ENCODE assay signal across 8 cellular contexts in genomic region chr4:81913427-81913878, GRCh38.
DNase-seq lines count a peak whose midpoint lies in the region; ATAC-seq, FAIRE-seq and TF ChIP-seq lines count a peak whose summit lies in the region.

No MANE protein-coding gene starts in this region.

- no peak overlapping the region for H3K27ac ChIP-seq in kidney (ENCODE audit: low read depth in 2 of 2, low read length in 2 of 2)

- H3K36me3 ChIP-seq in kidney (ENCODE audit: control insufficient read depth in 1 of 2, insufficient read depth in 2 of 2, low read length in 2 of 2) = no peaks in the 10 kb centered on the region

- H3K27me3 Mint-ChIP-seq in T-helper 17 cell = peaks cover 19% of the 10 kb centered on the region

- no peaks in the 10 kb centered on the region for H3K9me3 ChIP-seq in T-helper 17 cell (ENCODE audit: control insufficient read depth, low read length, poor library complexity, severe bottlenecking)
- no peaks in the 10 kb centered on the region for H3K9me3 ChIP-seq in kidney (ENCODE audit: control insufficient read depth in 1 of 2, low read length in 2 of 2)

- H3K9ac ChIP-seq in kidney (ENCODE audit: low read length in 2 of 2) = no peak overlapping the region

- DNase-seq in Daoy (ENCODE audit: low read depth) = peak; percentile 65
- peak; percentile 67 for DNase-seq in HT1080 (ENCODE audit: low read depth)
- peak in 2 of 3 donors; percentile 9 to 32 for DNase-seq in T-helper 17 cell
- DNase-seq in astrocyte of the hippocampus (ENCODE audit: low read depth, low spot score) = peak; percentile 50
- peak; percentile 76 for DNase-seq in kidney
- DNase-seq in stimulated activated CD8-positive, alpha-beta memory T cell treated with anti-CD3 and anti-CD28 coated beads, Interleukin-12 subunit alpha, Interleukin-12 subunit beta, amount 100 ng/mL, for 4 hours (ENCODE audit: low read depth) = peak; percentile 5
- DNase-seq in ureter (ENCODE audit: low spot score) = no peak

- ATAC-seq in GM21360 (IDR thresholded peaks at IDR 0.05; ENCODE audit: unreplicated experiment) (peak; percentile 63), T-helper 17 cell (peak; percentile 57)

- no peak overlapping the region for H3K4me3 Mint-ChIP-seq in T-helper 17 cell

- H3K36me3 Mint-ChIP-seq in T-helper 17 cell (ENCODE audit: low read depth) = peaks cover 2% of the 10 kb centered on the region

- no peaks in the 10 kb centered on the region for H3K4me1 ChIP-seq in kidney (ENCODE audit: control insufficient read depth in 1 of 2, insufficient read depth in 1 of 2, low read depth in 1 of 2, low read length in 2 of 2)

- no peak overlapping the region for H3K4me3 ChIP-seq in kidney (ENCODE audit: low read length in 2 of 2)

- H3K4me1 Mint-ChIP-seq in T-helper 17 cell = peaks cover 6% of the 10 kb centered on the region

- TF ChIP-seq CTCF in kidney (IDR thresholded peaks at IDR 0.05; ENCODE audit: borderline replicate concordance, extremely low read depth, insufficient read depth) = peak; percentile 61

- no peak for FAIRE-seq in kidney (lab: Jason Lieb, UNC)

- H3K27ac Mint-ChIP-seq in T-helper 17 cell = no peak overlapping the region

- intact Hi-C loops in kidney (cut with DNase I) = no loop called here
